Comparison of ENCODE assay signal across 8 cellular contexts in the genomic region with DNA sequence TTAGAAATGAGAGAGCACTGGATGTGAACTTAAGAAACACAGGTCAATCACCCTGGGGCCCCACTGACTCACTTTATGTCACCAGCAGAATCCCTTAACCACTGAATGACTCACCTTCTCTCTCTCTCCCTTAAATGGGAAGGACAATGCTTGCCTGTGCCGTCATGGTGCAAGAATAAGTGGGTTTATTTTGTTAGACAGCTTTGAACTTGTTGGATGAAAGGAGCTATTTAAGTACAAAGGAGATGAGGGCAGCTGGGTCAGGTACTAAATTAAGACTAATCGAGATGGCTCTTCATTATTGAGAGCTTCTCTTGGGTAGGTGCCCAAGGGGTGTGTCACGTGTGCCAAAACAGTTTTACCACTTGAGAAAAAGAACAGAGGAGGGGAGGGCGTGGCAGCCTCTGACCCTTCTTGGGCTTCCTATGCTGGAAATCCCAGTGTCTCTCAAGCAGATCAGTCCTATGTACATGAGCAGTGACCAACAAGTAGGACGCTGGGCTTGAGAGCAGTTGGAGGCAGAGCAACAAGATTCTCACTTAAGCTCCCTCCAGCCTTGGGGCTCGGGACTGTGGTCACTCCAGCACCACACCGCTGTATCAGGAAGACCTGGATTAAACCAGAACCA. TPM values are rescaled to one million over a fixed set of nuclear protein-coding genes. Genes with fewer than 3 reads are reported as not detected.
DNase-seq lines count a peak whose midpoint lies in the region; ATAC-seq and TF ChIP-seq lines count a peak whose summit lies in the region.

No MANE protein-coding gene starts in this region.

- H3K9me3 ChIP-seq in lower lobe of right lung (no peaks in the 10 kb centered on the region), tibial nerve (no peaks in the 10 kb centered on the region)

- TF ChIP-seq POLR2A in tibial nerve (IDR thresholded peaks at IDR 0.05) = no peak

- intact Hi-C loops in lower lobe of right lung (cut with DNase I) = no loop called here

- TF ChIP-seq CTCF in lower lobe of right lung (IDR thresholded peaks at IDR 0.05) = no peak
- no peak for TF ChIP-seq CTCF in tibial nerve (IDR thresholded peaks at IDR 0.05)

- H3K4me1 ChIP-seq in lower lobe of right lung (no peaks in the 10 kb centered on the region), tibial nerve (peaks cover 0 to 10% (median 0%) of the 10 kb centered on the region in 4 donors)

- TF ChIP-seq EP300 in tibial nerve (IDR thresholded peaks at IDR 0.05) = no peak

- H3K27ac ChIP-seq in lower lobe of right lung (no peak overlapping the region), tibial nerve (peak overlapping the region in 1 of 4 donors; percentile 15)

- H3K36me3 ChIP-seq in lower lobe of right lung (no peaks in the 10 kb centered on the region), tibial nerve (no peaks in the 10 kb centered on the region)

- no peak overlapping the region for H3K4me3 ChIP-seq in lower lobe of right lung
- H3K4me3 ChIP-seq in tibial nerve = no peak overlapping the region

- H3K27me3 ChIP-seq in lower lobe of right lung (ENCODE audit: low read depth) (no peaks in the 10 kb centered on the region), tibial nerve (no peaks in the 10 kb centered on the region)

- 45 to 48% methylated on average over 7 of the region's 7 CpGs for WGBS in tibial nerve, 2 donors

- ATAC-seq in lower lobe of right lung (peak; percentile 46 to 47), GM18873 (IDR thresholded peaks at IDR 0.05; ENCODE audit: low FRiP score, unreplicated experiment) (no peak), GM19324 (IDR thresholded peaks at IDR 0.05; ENCODE audit: low FRiP score, unreplicated experiment) (no peak)

- DNase-seq in COLO829 (ENCODE audit: low spot score) (peak; percentile 96), NCI-H226 (peak; percentile 65), lower lobe of right lung (no peak), tibial nerve (ENCODE audit: low spot score in 2 of 2) (no peak), NCI-H446 (lab: John Stamatoyannopoulos, UW) (no peak)
- peak; percentile 31 for DNase-seq in activated T-helper 9 cell treated with anti-CD3 and anti-CD28 coated beads, Interleukin-2, amount 50 U/mL, for 16 hours (ENCODE audit: low read depth)

RNA-seq across cellular contexts. Expression of a gene that starts 6.7 kb away (rescaled TPM):
- total RNA-seq in lower lobe of right lung = not detected
- not detected for total RNA-seq in tibial nerve

RNA-seq across cellular contexts. Expression of a gene that starts 20.2 kb away (rescaled TPM):
- total RNA-seq in lower lobe of right lung = not detected
- not detected for total RNA-seq in tibial nerve

RNA-seq across cellular contexts. Expression of a gene that starts 22.0 kb away (rescaled TPM):
- total RNA-seq in lower lobe of right lung = not detected
- not detected for total RNA-seq in tibial nerve

RNA-seq across cellular contexts. Expression of a gene that starts 34.5 kb away (rescaled TPM):
- total RNA-seq in lower lobe of right lung (not detected), tibial nerve (not detected)

RNA-seq across cellular contexts. Expression of a gene that starts 36.6 kb away (rescaled TPM):
- total RNA-seq in lower lobe of right lung (not detected), tibial nerve (not detected)

Comparison
In these comparisons a context has a peak if more than half of its experiments do, and no peak if none do; other contexts are left out.
1. DNase-seq: peak in COLO829 (single experiment), NCI-H226 (single experiment) and activated T-helper 9 cell treated with anti-CD3 and anti-CD28 coated beads, Interleukin-2, amount 50 U/mL, for 16 hours (single experiment); none in lower lobe of right lung (single experiment), tibial nerve (0 of 2) and NCI-H446 (0 of 2).
2. ATAC-seq: peak in lower lobe of right lung (2 of 2); none in GM18873 (single experiment) and GM19324 (single experiment).